ENCODE assay signal across 14 cellular contexts in genomic region chr15:65547841-65548240, GRCh38.
"Had no signal": no experiment of that assay in that cellular context is flagged by ENCODE, and none has a peak within 500 bp of the region (broad histone marks: within the 10 kb centered on the region; RNA-seq: fewer than 3 reads in every experiment).

No MANE protein-coding gene starts in this region.

- H3K27me3 Mint-ChIP-seq: naive thymus-derived CD8-positive, alpha-beta T cell had no signal

- H3K4me3 Mint-ChIP-seq: naive thymus-derived CD8-positive, alpha-beta T cell had no signal

- H3K9me3 Mint-ChIP-seq: naive thymus-derived CD8-positive, alpha-beta T cell had no signal

- ATAC-seq: gastrocnemius medialis; left ventricle myocardium superior; lower lobe of right lung; naive thymus-derived CD8-positive, alpha-beta T cell; right cardiac atrium had no signal

- DNase-seq: cortex of kidney; gastrocnemius medialis; head of caudate nucleus; left ventricle myocardium superior; lower lobe of right lung; naive thymus-derived CD8-positive, alpha-beta T cell; right cardiac atrium; small intestine; stimulated activated CD4-positive, alpha-beta T cell treated with anti-CD3 and anti-CD28 coated beads, Interleukin-15, amount 100 ng/mL, for 24 hours; stimulated activated CD4-positive, alpha-beta T cell treated with anti-CD3 and anti-CD28 coated beads, Interleukin-2, amount 100 ng/mL, for 48 hours; stimulated activated naive CD4-positive, alpha-beta T cell treated with Interleukin-2 at 50 U/mL for 16 hours; stomach; thyroid gland; trophoblast cell had no signal
